In the genomic region with DNA sequence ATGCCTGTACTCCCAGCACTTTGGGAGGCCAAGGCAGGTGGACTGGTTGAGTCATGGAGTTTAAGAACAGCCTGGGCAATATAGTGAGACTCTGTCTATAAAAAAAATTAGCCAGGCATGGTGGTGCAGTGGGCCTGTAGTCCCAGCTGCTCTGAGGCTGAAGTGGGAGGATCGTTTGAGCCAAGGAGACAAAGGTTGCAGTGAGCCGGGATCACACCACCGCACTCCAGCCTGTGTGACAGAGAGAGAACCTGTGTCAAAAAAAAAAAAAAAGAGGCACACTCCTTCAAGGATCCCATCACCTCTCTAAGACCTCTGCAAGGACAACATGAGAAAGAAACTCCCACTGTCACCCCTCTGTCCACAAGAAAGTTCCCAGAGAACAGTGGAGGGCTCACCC, we compare ENCODE assay signal across 35 cellular contexts. TPM values are rescaled to one million over a fixed set of nuclear protein-coding genes. Genes with fewer than 3 reads are reported as not detected.
"Had no signal": no experiment of that assay in that cellular context is flagged by ENCODE, and none has a peak within 500 bp of the region (broad histone marks: within the 10 kb centered on the region; RNA-seq: fewer than 3 reads in every experiment).

No MANE protein-coding gene starts in this region.

- H3K27me3 ChIP-seq: testis had no signal

- H3K27ac ChIP-seq: left ventricle myocardium inferior, neutrophil, right atrium auricular region, right lobe of liver, stomach, testis, thyroid gland, transverse colon, upper lobe of left lung, vagina had no signal

- ATAC-seq: left colon; mucosa of descending colon; naive thymus-derived CD8-positive, alpha-beta T cell; stimulated activated naive B cell treated with anti-CD40 and anti-IgM and Interleukin-4, amounts not matched to agents 10 μg/mL and 1 μg/mL and 100 μg/mL, for 72 hours; stimulated activated naive CD8-positive, alpha-beta T cell treated with anti-CD3 and anti-CD28 coated beads, Interleukin-15, Interleukin-2, amounts not matched to agents 100 U/mL and 50 U/mL, for 24 hours had no signal

- H3K9me3 Mint-ChIP-seq: neural crest cell had no signal

- H3K4me3 Mint-ChIP-seq: neural crest cell had no signal

- H3K4me3 ChIP-seq: left ventricle myocardium inferior, lung, mucosa of descending colon, right atrium auricular region, right lobe of liver, stomach, testis, thyroid gland, transverse colon, upper lobe of left lung, vagina had no signal

- DNase-seq: hypothalamus; immature natural killer cell; kidney; left colon; left ventricle myocardium inferior; midbrain; mucosa of descending colon; occipital lobe; right lobe of liver; stimulated activated CD4-positive, alpha-beta T cell treated with anti-CD3 and anti-CD28 coated beads, Interleukin-12 subunit alpha, Interleukin-12 subunit beta, amount 100 ng/mL, for 4 hours; stimulated activated CD4-positive, alpha-beta T cell treated with anti-CD3 and anti-CD28 coated beads, Interleukin-15, amount 100 ng/mL, for 24 hours; stimulated activated CD4-positive, alpha-beta T cell treated with anti-CD3 and anti-CD28 coated beads, Interleukin-2, amount 100 ng/mL, for 24 hours; stimulated activated CD4-positive, alpha-beta T cell treated with anti-CD3 and anti-CD28 coated beads, Interleukin-4, amount 100 ng/mL, for 1 hour; stimulated activated naive B cell treated with anti-CD40 and anti-IgM and Interleukin-4, amounts not matched to agents 10 μg/mL and 1 μg/mL and 100 μg/mL, for 72 hours; stimulated activated naive CD8-positive, alpha-beta T cell treated with anti-CD3 and anti-CD28 coated beads, Interleukin-15, Interleukin-2, amounts not matched to agents 100 U/mL and 50 U/mL, for 24 hours; stomach; testis; thyroid gland; transverse colon; upper lobe of left lung had no signal

- H3K36me3 Mint-ChIP-seq: immature natural killer cell had no signal

- H3K36me3 ChIP-seq: left ventricle myocardium inferior, neutrophil, right atrium auricular region, right lobe of liver, stomach, thyroid gland, transverse colon, upper lobe of left lung, vagina had no signal

- H3K9me3 ChIP-seq: left ventricle myocardium inferior, mucosa of descending colon, neutrophil, right atrium auricular region, right lobe of liver, stomach, testis, thyroid gland, transverse colon, upper lobe of left lung, vagina had no signal

- H3K27ac Mint-ChIP-seq: immature natural killer cell, nephron, progenitor cell of endocrine pancreas had no signal

RNA-seq across cellular contexts. Expression of a gene that starts 4.4 kb away (rescaled TPM):
- total RNA-seq: kidney; left colon; left ventricle myocardium inferior; lower leg skin; lung; mesenteric fat pad; mucosa of descending colon; naive thymus-derived CD8-positive, alpha-beta T cell; progenitor cell of endocrine pancreas; pulmonary artery endothelial cell; renal cortical epithelial cell; right atrium auricular region; right lobe of liver; skeletal muscle tissue; stomach; transverse colon; upper lobe of left lung; urinary bladder; vagina had no signal
- polyA plus RNA-seq: immature natural killer cell; naive thymus-derived CD8-positive, alpha-beta T cell; urinary bladder had no signal

RNA-seq across cellular contexts. Expression of a gene that starts 10.3 kb away (rescaled TPM):
- total RNA-seq: left ventricle myocardium inferior; naive thymus-derived CD8-positive, alpha-beta T cell; right atrium auricular region; right lobe of liver; skeletal muscle tissue; urinary bladder had no signal
- polyA plus RNA-seq: immature natural killer cell; naive thymus-derived CD8-positive, alpha-beta T cell had no signal

RNA-seq across cellular contexts. Expression of a gene that starts 25.2 kb away (rescaled TPM):
- total RNA-seq: left ventricle myocardium inferior; lower leg skin; lung; mesenteric fat pad; naive thymus-derived CD8-positive, alpha-beta T cell; neural crest cell; occipital lobe; osteocyte; progenitor cell of endocrine pancreas; pulmonary artery endothelial cell; renal cortical epithelial cell; right atrium auricular region; skeletal muscle tissue; testis; thyroid gland; upper lobe of left lung; urinary bladder; vagina had no signal
- polyA plus RNA-seq: immature natural killer cell; lung; naive thymus-derived CD8-positive, alpha-beta T cell; stomach; urinary bladder had no signal
